Comparison of ENCODE assay signal across 9 cellular contexts in genomic region chr6:148530394-148530923, GRCh38.
DNase-seq lines count a peak whose midpoint lies in the region; ATAC-seq and TF ChIP-seq lines count a peak whose summit lies in the region.
"Had no signal": no experiment of that assay in that cellular context is flagged by ENCODE, and none has a peak within 500 bp of the region (broad histone marks: within the 10 kb centered on the region; RNA-seq: fewer than 3 reads in every experiment).

No MANE protein-coding gene starts in this region.

- TF ChIP-seq POLR2A in upper lobe of left lung (IDR thresholded peaks at IDR 0.05): no peak

- no peaks in the 10 kb centered on the region for H3K9me3 ChIP-seq in mammary epithelial cell (replicated peaks; ENCODE audit: insufficient read depth, low read length)
- no peaks in the 10 kb centered on the region for H3K9me3 ChIP-seq in upper lobe of left lung

- no peaks in the 10 kb centered on the region for H3K27me3 ChIP-seq in mammary epithelial cell (ENCODE audit: insufficient read depth, low read length)
- no peaks in the 10 kb centered on the region for H3K27me3 ChIP-seq in upper lobe of left lung

- no peaks in the 10 kb centered on the region for H3K27me3 Mint-ChIP-seq in MCF 10A (ENCODE audit: insufficient read depth, unreplicated experiment)

- H3K79me2 ChIP-seq in mammary epithelial cell (ENCODE audit: insufficient read depth, low read length): no peaks in the 10 kb centered on the region

- no peak overlapping the region for H3K4me3 Mint-ChIP-seq in MCF 10A (ENCODE audit: unreplicated experiment)
- H3K4me3 Mint-ChIP-seq: stimulated activated naive CD8-positive, alpha-beta T cell treated with anti-CD3 and anti-CD28 coated beads, Interleukin-15, Interleukin-2, amounts not matched to agents 100 ng/mL and 50 ng/mL, for 24 hours had no signal

- no peaks in the 10 kb centered on the region for H4K20me1 ChIP-seq in mammary epithelial cell (ENCODE audit: insufficient read depth, low read length)

- H3K9me3 Mint-ChIP-seq in MCF 10A (ENCODE audit: unreplicated experiment): no peaks in the 10 kb centered on the region
- H3K9me3 Mint-ChIP-seq: stimulated activated naive CD8-positive, alpha-beta T cell treated with anti-CD3 and anti-CD28 coated beads, Interleukin-15, Interleukin-2, amounts not matched to agents 100 ng/mL and 50 ng/mL, for 24 hours had no signal

- TF ChIP-seq EP300 in upper lobe of left lung (IDR thresholded peaks at IDR 0.05): no peak

- H3K9ac ChIP-seq in mammary epithelial cell (ENCODE audit: insufficient read depth, low read length): no peak overlapping the region

- H3K4me1 ChIP-seq in mammary epithelial cell (ENCODE audit: insufficient read depth, low read length): no peaks in the 10 kb centered on the region
- H3K4me1 ChIP-seq in upper lobe of left lung: peaks cover 0 to 10% (median 4%) of the 10 kb centered on the region in 4 donors

- H3K27ac Mint-ChIP-seq in MCF 10A (ENCODE audit: low read depth, unreplicated experiment): no peak overlapping the region
- H3K27ac Mint-ChIP-seq: stimulated activated naive CD8-positive, alpha-beta T cell treated with anti-CD3 and anti-CD28 coated beads, Interleukin-15, Interleukin-2, amounts not matched to agents 100 ng/mL and 50 ng/mL, for 24 hours had no signal

- CTCF ChIA-PET in MCF 10A (lab: Yijun Ruan, JAX) (interaction anchor here (0.6 to 1.8 kb wide), 3 partner anchors 28 to 1140 kb away, joined by 3 to 4 read pairs (median 3); no protein-coding TSS in a partner anchor), mammary epithelial cell (lab: Charles Lee; ENCODE audit: low non-redundant PET) (no interaction called here)

- H3K4me1 Mint-ChIP-seq in MCF 10A (ENCODE audit: insufficient read depth, unreplicated experiment): no peaks in the 10 kb centered on the region

- intact Hi-C loops in MCF 10A (cut with micrococcal nuclease): no loop called here
- intact Hi-C loops in mammary epithelial cell (cut with micrococcal nuclease): no loop called here

- no peak overlapping the region for H2AFZ ChIP-seq in mammary epithelial cell (ENCODE audit: low read depth, low read length)

- H3K27ac ChIP-seq in mammary epithelial cell (ENCODE audit: insufficient read depth, low read depth, low read length) (no peak overlapping the region), upper lobe of left lung (peak overlapping the region in 3 of 4 donors; percentile 33 to 80 (median 48))

- in situ Hi-C loops in mammary epithelial cell (cut with MboI; ENCODE audit: low sequenced_read_pairs in 2 of 2): no loop called here

- BruUV-seq in MCF 10A (replicated peaks; lab: Mats Ljungman, UMichigan): no TSS peak
- no TSS peak for BruUV-seq in mammary epithelial cell (replicated peaks; lab: Mats Ljungman, UMichigan)

- peaks cover 59% of the 10 kb centered on the region for H3K36me3 Mint-ChIP-seq in MCF 10A (ENCODE audit: insufficient read depth, unreplicated experiment)

- H3K4me2 ChIP-seq in mammary epithelial cell (ENCODE audit: insufficient read depth, low read depth, low read length): no peak overlapping the region

- H3K36me3 ChIP-seq in mammary epithelial cell (ENCODE audit: insufficient read depth, low read length): no peaks in the 10 kb centered on the region
- H3K36me3 ChIP-seq in upper lobe of left lung: peaks cover 24 to 91% (median 59%) of the 10 kb centered on the region in 4 donors

- peak; percentile 75 for ATAC-seq in HG03432 (IDR thresholded peaks at IDR 0.05; ENCODE audit: unreplicated experiment)
- peak in 1 of 2 donors; percentile 53 for ATAC-seq in upper lobe of left lung (ENCODE audit: low FRiP score in 2 of 2)

- DNase-seq in MCF 10A (ENCODE audit: unreplicated experiment) (peak; percentile 38), mammary epithelial cell (no peak), astrocyte of the hippocampus (ENCODE audit: low read depth, low spot score) (peak; percentile 79), left kidney (ENCODE audit: low read depth, low spot score) (peak; percentile 12), upper lobe of left lung (no peak), NCI-H524 treated with DMSO at 0.1 percent for 48 hours (lab: John Stamatoyannopoulos, UW) (no peak)
- DNase-seq in activated CD4-positive, alpha-beta T cell treated with anti-CD3 and anti-CD28 coated beads for 48 hours: no peak

- H3K4me3 ChIP-seq in mammary epithelial cell (replicated peaks in 1 of 3; ENCODE audit: insufficient read depth in 1 of 3, low read depth in 2 of 3, low read length in 3 of 3): no peak overlapping the region
- H3K4me3 ChIP-seq in upper lobe of left lung: peak overlapping the region in 1 of 4 donors; percentile 14

- POLR2A ChIA-PET in MCF 10A (lab: Yijun Ruan, JAX): interaction anchor here (0.5 kb wide), 1 partner anchor 1548 kb away, joined by 3 read pairs; no protein-coding TSS in a partner anchor

- whole genome bisulfite sequencing in mammary epithelial cell (ENCODE audit: low coverage, missing lambda C conversion rate): 97% methylated on average over 8 of the region's 8 CpGs
- 50 to 59% methylated on average over 8 of the region's 8 CpGs for WGBS in upper lobe of left lung, 2 donors

- dilution Hi-C loops in mammary epithelial cell (cut with HindIII; ENCODE audit: low sequenced_read_pairs): no loop called here

- TF ChIP-seq CTCF in MCF 10A (IDR thresholded peaks at IDR 0.05; ENCODE audit: unreplicated experiment): no peak
- TF ChIP-seq CTCF in mammary epithelial cell (conservative IDR thresholded peaks at IDR 0.05 in 1 of 2, IDR thresholded peaks at IDR 0.05 in 1 of 2; ENCODE audit: extremely low read depth in 1 of 2, insufficient read depth in 1 of 2, low read depth in 1 of 2, low read length in 2 of 2): no peak
- TF ChIP-seq CTCF in upper lobe of left lung (IDR thresholded peaks at IDR 0.05): no peak

Comparison
In these comparisons a context has a peak if more than half of its experiments do, and no peak if none do; other contexts are left out.
1. DNase-seq: peak in MCF 10A (single experiment), astrocyte of the hippocampus (single experiment) and left kidney (single experiment); none in mammary epithelial cell (single experiment), upper lobe of left lung (0 of 2), activated CD4-positive, alpha-beta T cell treated with anti-CD3 and anti-CD28 coated beads for 48 hours (single experiment) and NCI-H524 treated with DMSO at 0.1 percent for 48 hours (single experiment).